In the genomic region with DNA sequence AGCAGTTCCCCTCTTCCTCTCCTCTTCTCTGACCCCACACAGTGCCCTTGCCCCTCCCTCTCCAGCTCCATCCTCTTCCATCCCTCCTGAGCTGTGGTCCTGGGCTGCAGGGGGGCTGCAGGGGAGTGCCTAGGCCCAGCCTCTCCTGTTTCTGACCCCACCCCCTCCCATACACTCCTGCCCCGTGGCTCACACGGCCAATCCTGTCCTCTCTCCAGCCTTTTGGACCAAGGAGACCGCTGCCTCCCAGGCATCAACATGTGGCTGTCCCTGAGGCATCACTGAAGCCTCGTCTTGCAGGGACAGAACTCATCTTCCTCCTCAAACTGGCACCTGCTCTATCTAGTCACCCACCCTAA, we compare ENCODE assay signal across 27 cellular contexts. TPM values are rescaled to one million over a fixed set of nuclear protein-coding genes. Genes with fewer than 3 reads are reported as not detected.
DNase-seq lines count a peak whose midpoint lies in the region; ATAC-seq and TF ChIP-seq lines count a peak whose summit lies in the region.
"Had no signal": no experiment of that assay in that cellular context is flagged by ENCODE, and none has a peak within 500 bp of the region (broad histone marks: within the 10 kb centered on the region; RNA-seq: fewer than 3 reads in every experiment).

No MANE protein-coding gene starts in this region.

- H3K27ac ChIP-seq in colonic mucosa = no peak overlapping the region
- H3K27ac ChIP-seq: BLaER1 treated with 17β-estradiol and CSF1 and Interleukin-3, amounts not matched to agents 10 nM and 100 nM; cardiac muscle cell; epithelial cell of prostate; ovary had no signal

- no peak overlapping the region for H3K4me3 ChIP-seq in H7 (ENCODE audit: insufficient read depth, low read depth, low read length)
- no peak overlapping the region for H3K4me3 ChIP-seq in colonic mucosa
- H3K4me3 ChIP-seq: BLaER1 treated with 17β-estradiol and CSF1 and Interleukin-3, amounts not matched to agents 10 nM and 100 nM; cardiac muscle cell; dorsolateral prefrontal cortex; ovary had no signal

- intact Hi-C loops in CD14-positive monocyte (cut with micrococcal nuclease) (no loop called here), colonic mucosa (cut with DNase I) (no loop called here)

- H3K27ac Mint-ChIP-seq in CD14-positive monocyte = peak overlapping the region in 4 of 7 donors; percentile 30 to 35 (median 34)
- peak overlapping the region; percentile 18 to 86 for H3K27ac Mint-ChIP-seq in effector memory CD8-positive, alpha-beta T cell
- peak overlapping the region; percentile 8 for H3K27ac Mint-ChIP-seq in osteocyte (ENCODE audit: unreplicated experiment)
- peak overlapping the region in 4 of 10 donors; percentile 7 to 82 (median 59) for H3K27ac Mint-ChIP-seq in naive thymus-derived CD8-positive, alpha-beta T cell

- TF ChIP-seq CTCF in CD14-positive monocyte (IDR thresholded peaks at IDR 0.05) = no peak
- TF ChIP-seq CTCF in osteocyte (IDR thresholded peaks at IDR 0.05) = no peak
- TF ChIP-seq CTCF in colonic mucosa (IDR thresholded peaks at IDR 0.05) = no peak

- H3K9ac ChIP-seq in colonic mucosa (ENCODE audit: low read depth in 2 of 2, low read length in 2 of 2) = no peak overlapping the region

- DNase-seq in CD14-positive monocyte (ENCODE audit: low spot score) (no peak), H7 (peak; percentile 85), osteocyte (ENCODE audit: extremely low spot score, unreplicated experiment) (no peak), NCI-H345 (lab: John Stamatoyannopoulos, UW) (no peak), SKM-1 (lab: John Stamatoyannopoulos, UW; ENCODE audit: unreplicated experiment) (no peak), colonic mucosa (no peak)
- DNase-seq in effector memory CD8-positive, alpha-beta T cell = no peak
- no peak for DNase-seq in naive thymus-derived CD8-positive, alpha-beta T cell
- DNase-seq: activated CD4-positive, alpha-beta T cell treated with anti-CD3 and anti-CD28 coated beads, Interleukin-2, amount 50 U/mL, for 48 hours; activated gamma-delta T cell treated with Interleukin-2 at 50 U/mL for 16 hours; Calu3; left colon; NCI-H1105 treated with DMSO at 0.1 percent for 48 hours; NCI-H2029; NCI-H2227 treated with DMSO at 0.1 percent for 48 hours; NCI-H82; stimulated activated CD4-positive, alpha-beta T cell treated with anti-CD3 and anti-CD28 coated beads, Interleukin-2, amount 100 ng/mL, for 48 hours; stimulated activated naive CD4-positive, alpha-beta T cell treated with Interleukin-2 at 50 U/mL for 16 hours; T-helper 9 cell had no signal

- no peak overlapping the region for H3K4me3 Mint-ChIP-seq in CD14-positive monocyte
- peak overlapping the region in 1 of 2 donors; percentile 13 for H3K4me3 Mint-ChIP-seq in effector memory CD8-positive, alpha-beta T cell
- H3K4me3 Mint-ChIP-seq in osteocyte (ENCODE audit: unreplicated experiment) = no peak overlapping the region
- no peak overlapping the region for H3K4me3 Mint-ChIP-seq in naive thymus-derived CD8-positive, alpha-beta T cell

- H3K36me3 ChIP-seq in H7 (replicated peaks; ENCODE audit: control insufficient read depth, insufficient read depth, low read length) (peaks cover 4% of the 10 kb centered on the region), colonic mucosa (peaks cover 8% of the 10 kb centered on the region)
- H3K36me3 ChIP-seq: ovary had no signal

- H3K9me3 Mint-ChIP-seq in CD14-positive monocyte (no peaks in the 10 kb centered on the region), osteocyte (ENCODE audit: unreplicated experiment) (no peaks in the 10 kb centered on the region)
- no peaks in the 10 kb centered on the region for H3K9me3 Mint-ChIP-seq in effector memory CD8-positive, alpha-beta T cell
- H3K9me3 Mint-ChIP-seq in naive thymus-derived CD8-positive, alpha-beta T cell = no peaks in the 10 kb centered on the region

- H3K36me3 Mint-ChIP-seq in CD14-positive monocyte = peaks cover 38 to 47% of the 10 kb centered on the region in 2 donors
- peaks cover 38% of the 10 kb centered on the region for H3K36me3 Mint-ChIP-seq in effector memory CD8-positive, alpha-beta T cell (ENCODE audit: insufficient read depth)
- H3K36me3 Mint-ChIP-seq in osteocyte (ENCODE audit: unreplicated experiment) = peaks cover 4% of the 10 kb centered on the region
- H3K36me3 Mint-ChIP-seq in naive thymus-derived CD8-positive, alpha-beta T cell = peaks cover 0 to 35% (median 2%) of the 10 kb centered on the region in 3 donors

- peaks cover 15% of the 10 kb centered on the region for H3K4me1 ChIP-seq in colonic mucosa

- H3K4me1 Mint-ChIP-seq in CD14-positive monocyte (peaks cover 18% of the 10 kb centered on the region), osteocyte (ENCODE audit: unreplicated experiment) (peaks cover 36% of the 10 kb centered on the region)
- H3K4me1 Mint-ChIP-seq in effector memory CD8-positive, alpha-beta T cell (ENCODE audit: low read depth in 2 of 2) = peaks cover 25 to 36% of the 10 kb centered on the region in 2 donors
- peaks cover 22 to 42% (median 31%) of the 10 kb centered on the region in 4 donors for H3K4me1 Mint-ChIP-seq in naive thymus-derived CD8-positive, alpha-beta T cell

- POLR2A ChIA-PET in naive thymus-derived CD8-positive, alpha-beta T cell (lab: Charles Lee) = no interaction called here

- H3K27me3 ChIP-seq in H7 (ENCODE audit: control insufficient read depth, insufficient read depth, low read length) (no peaks in the 10 kb centered on the region), colonic mucosa (no peaks in the 10 kb centered on the region)
- H3K27me3 ChIP-seq: BLaER1 treated with 17β-estradiol and CSF1 and Interleukin-3, amounts not matched to agents 10 nM and 100 nM; cardiac muscle cell; dorsolateral prefrontal cortex; heart left ventricle; ovary had no signal

- no peaks in the 10 kb centered on the region for H3K9me3 ChIP-seq in colonic mucosa
- H3K9me3 ChIP-seq: BLaER1 treated with 17β-estradiol and CSF1 and Interleukin-3, amounts not matched to agents 10 nM and 100 nM; heart left ventricle; ovary had no signal

- no peak for ATAC-seq in effector memory CD8-positive, alpha-beta T cell (replicated peaks)
- ATAC-seq in naive thymus-derived CD8-positive, alpha-beta T cell = no peak
- ATAC-seq: heart left ventricle, left colon had no signal

- no peaks in the 10 kb centered on the region for H3K27me3 Mint-ChIP-seq in CD14-positive monocyte (ENCODE audit: low read depth in 3 of 3)
- no peaks in the 10 kb centered on the region for H3K27me3 Mint-ChIP-seq in effector memory CD8-positive, alpha-beta T cell
- H3K27me3 Mint-ChIP-seq in osteocyte (ENCODE audit: unreplicated experiment) = no peaks in the 10 kb centered on the region
- H3K27me3 Mint-ChIP-seq in naive thymus-derived CD8-positive, alpha-beta T cell = no peaks in the 10 kb centered on the region

RNA-seq across cellular contexts. Expression of gene CLUH, which starts 6.7 kb away (rescaled TPM):
- polyA plus RNA-seq in CD14-positive monocyte = 1 to 10 TPM; 1.6 to 4.2 TPM
- total RNA-seq in H7 (2014; rRNA removed; shearing (Covaris generic)) = 131 and 148 TPM in 2 replicates
- total RNA-seq in osteocyte = 47.0 and 49.4 TPM in 2 replicates
- total RNA-seq in naive thymus-derived CD8-positive, alpha-beta T cell = 10 to 100 TPM; 48.6 to 57.1 TPM
- 10 to 100 TPM in 1 of 3 donors, 1 to 10 TPM in 2; 8.2 to 15.3 (median 8.7) TPM for polyA plus RNA-seq in naive thymus-derived CD8-positive, alpha-beta T cell
- total RNA-seq in colonic mucosa = 100 to 1,000 TPM; 111 to 285 TPM

RNA-seq across cellular contexts. Expression of gene CCDC92B, which starts 44.6 kb away (rescaled TPM):
- not detected for polyA plus RNA-seq in CD14-positive monocyte
- 2.5 and 3.7 TPM in 2 replicates for total RNA-seq in H7 (2014; rRNA removed; shearing (Covaris generic))
- total RNA-seq in osteocyte = not detected in 2 replicates
- total RNA-seq in naive thymus-derived CD8-positive, alpha-beta T cell = under 1 TPM; 0.16 to 0.30 TPM
- polyA plus RNA-seq in naive thymus-derived CD8-positive, alpha-beta T cell = not detected
- total RNA-seq in colonic mucosa = 1 to 10 TPM in 1 of 2 donors, under 1 TPM in 1; 0.72 to 1.8 TPM
- total RNA-seq: Calu3, M059J, OCI-LY7 had no signal
